Comparison of ENCODE assay signal across 12 cellular contexts in genomic region chr17:27299384-27300049, GRCh38. TPM values are rescaled to one million over a fixed set of nuclear protein-coding genes. Genes with fewer than 3 reads are reported as not detected.
DNase-seq lines count a peak whose midpoint lies in the region; ATAC-seq and TF ChIP-seq lines count a peak whose summit lies in the region.
"Had no signal": no experiment of that assay in that cellular context is flagged by ENCODE, and none has a peak within 500 bp of the region (broad histone marks: within the 10 kb centered on the region; RNA-seq: fewer than 3 reads in every experiment).

No MANE protein-coding gene starts in this region.

- peaks cover 79% of the 10 kb centered on the region for H3K36me3 Mint-ChIP-seq in brain
- peaks cover 6% of the 10 kb centered on the region for H3K36me3 Mint-ChIP-seq in progenitor cell of endocrine pancreas (ENCODE audit: insufficient read depth)

- H3K4me1 Mint-ChIP-seq in brain (peaks cover 92% of the 10 kb centered on the region), progenitor cell of endocrine pancreas (ENCODE audit: low read depth) (peaks cover 33% of the 10 kb centered on the region)

- no peak for TF ChIP-seq POLR2A in sigmoid colon (IDR thresholded peaks at IDR 0.05)

- TF ChIP-seq EP300 in sigmoid colon (IDR thresholded peaks at IDR 0.05), result no peak

- intact Hi-C loops in sigmoid colon (cut with DNase I), result no loop called here

- H3K27ac Mint-ChIP-seq in brain (peak overlapping the region in 3 of 5 experiments; percentile 6 to 55 (median 37)), progenitor cell of endocrine pancreas (no peak overlapping the region)
- H3K27ac Mint-ChIP-seq: nephron progenitor cell had no signal

- H3K27me3 ChIP-seq in sigmoid colon, result no peaks in the 10 kb centered on the region

- peaks cover 0 to 8% (median 0%) of the 10 kb centered on the region in 5 experiments for H3K9me3 Mint-ChIP-seq in brain
- H3K9me3 Mint-ChIP-seq in progenitor cell of endocrine pancreas (ENCODE audit: low read depth), result no peaks in the 10 kb centered on the region
- H3K9me3 Mint-ChIP-seq: nephron progenitor cell had no signal

- ATAC-seq in HG02852 (IDR thresholded peaks at IDR 0.05; ENCODE audit: unreplicated experiment), result peak; percentile 44
- no peak for ATAC-seq in HG03342 (IDR thresholded peaks at IDR 0.05; ENCODE audit: unreplicated experiment)
- no peak for ATAC-seq in GM21529 (IDR thresholded peaks at IDR 0.05; ENCODE audit: unreplicated experiment)
- ATAC-seq: HCT116, left ventricle myocardium superior had no signal

- H3K36me3 ChIP-seq in sigmoid colon, result peaks cover 0 to under 1% (median 0%) of the 10 kb centered on the region in 4 donors

- TF ChIP-seq CTCF in brain (conservative IDR thresholded peaks at IDR 0.05) (no peak), sigmoid colon (IDR thresholded peaks at IDR 0.05) (no peak), progenitor cell of endocrine pancreas (IDR thresholded peaks at IDR 0.05; ENCODE audit: unreplicated experiment) (no peak)

- H3K27me3 Mint-ChIP-seq in brain (peaks cover 15% of the 10 kb centered on the region), progenitor cell of endocrine pancreas (no peaks in the 10 kb centered on the region)

- H3K4me3 Mint-ChIP-seq in brain, result peak overlapping the region; percentile 17 to 83 (median 67)
- no peak overlapping the region for H3K4me3 Mint-ChIP-seq in progenitor cell of endocrine pancreas (ENCODE audit: low read depth)
- H3K4me3 Mint-ChIP-seq: nephron progenitor cell had no signal

- WGBS in sigmoid colon, 2 donors, result 80% methylated on average over 5 of the region's 5 CpGs

- DNase-seq in NCI-H748 treated with DMSO at 0.1 percent for 48 hours (lab: John Stamatoyannopoulos, UW) (peak; percentile 31), NCI-H748 (lab: John Stamatoyannopoulos, UW; ENCODE audit: unreplicated experiment) (no peak), sigmoid colon (no peak), progenitor cell of endocrine pancreas (ENCODE audit: low spot score, unreplicated experiment) (no peak)
- DNase-seq: left ventricle myocardium superior, nephron progenitor cell, OCI-M1 had no signal

- H3K4me1 ChIP-seq in sigmoid colon, result peaks cover 0 to 87% (median 73%) of the 10 kb centered on the region in 4 donors

- H3K27ac ChIP-seq in sigmoid colon, result peak overlapping the region in 3 of 4 donors; percentile 31 to 99 (median 98)

- no peaks in the 10 kb centered on the region for H3K9me3 ChIP-seq in sigmoid colon

- no peak overlapping the region for H3K4me3 ChIP-seq in sigmoid colon

RNA-seq across cellular contexts. Expression of gene WSB1, which starts 5.6 kb away (rescaled TPM):
- polyA plus RNA-seq in brain (ENCODE audit: insufficient read depth, low read depth, low replicate concordance), result 21.7 TPM
- 100 to 1,000 TPM; 111 to 240 (median 188) TPM for total RNA-seq in sigmoid colon
- polyA plus RNA-seq in sigmoid colon, result 10 to 100 TPM; 23.4 to 65.2 (median 26.4) TPM
- 452 and 468 TPM in 2 replicates for total RNA-seq in progenitor cell of endocrine pancreas
